11 cellular contexts compared by ENCODE assay signal in genomic region chr2:121363632-121364420, GRCh38.
DNase-seq lines count a peak whose midpoint lies in the region; ATAC-seq and TF ChIP-seq lines count a peak whose summit lies in the region.
"Had no signal": no experiment of that assay in that cellular context is flagged by ENCODE, and none has a peak within 500 bp of the region (broad histone marks: within the 10 kb centered on the region; RNA-seq: fewer than 3 reads in every experiment).

No MANE protein-coding gene starts in this region.

- no peak for ATAC-seq in GM18907 (IDR thresholded peaks at IDR 0.05; ENCODE audit: unreplicated experiment)
- ATAC-seq in GM21447 (IDR thresholded peaks at IDR 0.05; ENCODE audit: unreplicated experiment) = no peak

- TF ChIP-seq RAD21 in liver (IDR thresholded peaks at IDR 0.05) = no peak

- no peak overlapping the region for H3K9ac ChIP-seq in liver (ENCODE audit: low read depth in 1 of 2, low read length in 2 of 2)

- H3K27ac ChIP-seq in 22Rv1 = peak overlapping the region; percentile 76
- no peak overlapping the region for H3K27ac ChIP-seq in liver (ENCODE audit: low read depth in 1 of 2, low read length in 2 of 2)
- H3K27ac ChIP-seq: uterus had no signal

- DNase-seq in M059J (ENCODE audit: low read depth) (peak; percentile 86), dermis blood vessel endothelial cell (peak; percentile 36), NCI-H2196 treated with DMSO at 0.1 percent for 48 hours (lab: John Stamatoyannopoulos, UW; ENCODE audit: unreplicated experiment) (no peak), hippocampal formation (lab: John Stamatoyannopoulos, UW) (no peak)
- DNase-seq: effector CD8-positive, alpha-beta T cell; NCI-H187; uterus had no signal

- H3K9me3 ChIP-seq in liver (ENCODE audit: control insufficient read depth in 4 of 4, low read length in 3 of 4) = no peaks in the 10 kb centered on the region
- H3K9me3 ChIP-seq: uterus had no signal

- H3K4me1 ChIP-seq in liver (ENCODE audit: control insufficient read depth in 4 of 4, insufficient read depth in 4 of 4, low read length in 3 of 4) = no peaks in the 10 kb centered on the region
- H3K4me1 ChIP-seq: uterus had no signal

- 53% methylated on average over 5 of the region's 5 CpGs for WGBS in liver

- peaks cover 2 to 66% (median 43%) of the 10 kb centered on the region in 4 donors for H3K36me3 ChIP-seq in liver (ENCODE audit: control insufficient read depth in 4 of 4, insufficient read depth in 3 of 4, low read depth in 1 of 4, low read length in 3 of 4)
- H3K36me3 ChIP-seq: uterus had no signal

- no peaks in the 10 kb centered on the region for H3K27me3 ChIP-seq in liver (ENCODE audit: control insufficient read depth in 4 of 4, insufficient read depth in 4 of 4, low read length in 3 of 4)
- H3K27me3 ChIP-seq: uterus had no signal

- TF ChIP-seq CTCF in 22Rv1 (IDR thresholded peaks at IDR 0.05) (no peak), liver (IDR thresholded peaks at IDR 0.05; ENCODE audit: low read depth, low read length, missing input control) (no peak)

- H3K4me3 ChIP-seq in liver (ENCODE audit: low read depth in 1 of 3, low read length in 3 of 3) = no peak overlapping the region
- H3K4me3 ChIP-seq: uterus had no signal

TF ChIP-seq in liver, 16 proteins besides CTCF, POLR2A, EP300 and RAD21:
- TF ChIP-seq FOXA1 (IDR thresholded peaks at IDR 0.05) (no peak), GABPA (IDR thresholded peaks at IDR 0.05 in 1 of 2, conservative IDR thresholded peaks at IDR 0.05 in 1 of 2) (no peak), NR2F2 (IDR thresholded peaks at IDR 0.05) (no peak), ZBTB33 (IDR thresholded peaks at IDR 0.05) (no peak), EGR1 (IDR thresholded peaks at IDR 0.05; ENCODE audit: low read depth in 2 of 2) (no peak), JUND (IDR thresholded peaks at IDR 0.05) (no peak), FOXA2 (IDR thresholded peaks at IDR 0.05) (no peak), TAF1 (conservative IDR thresholded peaks at IDR 0.05) (no peak), RXRA (IDR thresholded peaks at IDR 0.05) (peak; percentile 46 to 58), HNF4A (conservative IDR thresholded peaks at IDR 0.05) (peak in 1 of 2 donors; percentile 21), YY1 (IDR thresholded peaks at IDR 0.05) (no peak)
- TF ChIP-seq, protein P1, sequence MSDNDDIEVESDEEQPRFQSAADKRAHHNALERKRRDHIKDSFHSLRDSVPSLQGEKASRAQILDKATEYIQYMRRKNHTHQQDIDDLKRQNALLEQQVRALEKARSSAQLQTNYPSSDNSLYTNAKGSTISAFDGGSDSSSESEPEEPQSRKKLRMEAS (IDR thresholded peaks at IDR 0.05) = no peak
- TF ChIP-seq, protein P2, sequence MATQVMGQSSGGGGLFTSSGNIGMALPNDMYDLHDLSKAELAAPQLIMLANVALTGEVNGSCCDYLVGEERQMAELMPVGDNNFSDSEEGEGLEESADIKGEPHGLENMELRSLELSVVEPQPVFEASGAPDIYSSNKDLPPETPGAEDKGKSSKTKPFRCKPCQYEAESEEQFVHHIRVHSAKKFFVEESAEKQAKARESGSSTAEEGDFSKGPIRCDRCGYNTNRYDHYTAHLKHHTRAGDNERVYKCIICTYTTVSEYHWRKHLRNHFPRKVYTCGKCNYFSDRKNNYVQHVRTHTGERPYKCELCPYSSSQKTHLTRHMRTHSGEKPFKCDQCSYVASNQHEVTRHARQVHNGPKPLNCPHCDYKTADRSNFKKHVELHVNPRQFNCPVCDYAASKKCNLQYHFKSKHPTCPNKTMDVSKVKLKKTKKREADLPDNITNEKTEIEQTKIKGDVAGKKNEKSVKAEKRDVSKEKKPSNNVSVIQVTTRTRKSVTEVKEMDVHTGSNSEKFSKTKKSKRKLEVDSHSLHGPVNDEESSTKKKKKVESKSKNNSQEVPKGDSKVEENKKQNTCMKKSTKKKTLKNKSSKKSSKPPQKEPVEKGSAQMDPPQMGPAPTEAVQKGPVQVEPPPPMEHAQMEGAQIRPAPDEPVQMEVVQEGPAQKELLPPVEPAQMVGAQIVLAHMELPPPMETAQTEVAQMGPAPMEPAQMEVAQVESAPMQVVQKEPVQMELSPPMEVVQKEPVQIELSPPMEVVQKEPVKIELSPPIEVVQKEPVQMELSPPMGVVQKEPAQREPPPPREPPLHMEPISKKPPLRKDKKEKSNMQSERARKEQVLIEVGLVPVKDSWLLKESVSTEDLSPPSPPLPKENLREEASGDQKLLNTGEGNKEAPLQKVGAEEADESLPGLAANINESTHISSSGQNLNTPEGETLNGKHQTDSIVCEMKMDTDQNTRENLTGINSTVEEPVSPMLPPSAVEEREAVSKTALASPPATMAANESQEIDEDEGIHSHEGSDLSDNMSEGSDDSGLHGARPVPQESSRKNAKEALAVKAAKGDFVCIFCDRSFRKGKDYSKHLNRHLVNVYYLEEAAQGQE (IDR thresholded peaks at IDR 0.05) = no peak
- TF ChIP-seq, protein P3, sequence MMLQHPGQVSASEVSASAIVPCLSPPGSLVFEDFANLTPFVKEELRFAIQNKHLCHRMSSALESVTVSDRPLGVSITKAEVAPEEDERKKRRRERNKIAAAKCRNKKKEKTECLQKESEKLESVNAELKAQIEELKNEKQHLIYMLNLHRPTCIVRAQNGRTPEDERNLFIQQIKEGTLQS (IDR thresholded peaks at IDR 0.05) = no peak
TF ChIP-seq in liver: peak in this region for 2.

Comparison
In these comparisons a context has a peak if more than half of its experiments do, and no peak if none do; other contexts are left out.
1. DNase-seq: peak in M059J (single experiment) and dermis blood vessel endothelial cell (single experiment); none in NCI-H2196 treated with DMSO at 0.1 percent for 48 hours (single experiment) and hippocampal formation (0 of 2).